1 cellular context compared by ENCODE assay signal in the genomic region with DNA sequence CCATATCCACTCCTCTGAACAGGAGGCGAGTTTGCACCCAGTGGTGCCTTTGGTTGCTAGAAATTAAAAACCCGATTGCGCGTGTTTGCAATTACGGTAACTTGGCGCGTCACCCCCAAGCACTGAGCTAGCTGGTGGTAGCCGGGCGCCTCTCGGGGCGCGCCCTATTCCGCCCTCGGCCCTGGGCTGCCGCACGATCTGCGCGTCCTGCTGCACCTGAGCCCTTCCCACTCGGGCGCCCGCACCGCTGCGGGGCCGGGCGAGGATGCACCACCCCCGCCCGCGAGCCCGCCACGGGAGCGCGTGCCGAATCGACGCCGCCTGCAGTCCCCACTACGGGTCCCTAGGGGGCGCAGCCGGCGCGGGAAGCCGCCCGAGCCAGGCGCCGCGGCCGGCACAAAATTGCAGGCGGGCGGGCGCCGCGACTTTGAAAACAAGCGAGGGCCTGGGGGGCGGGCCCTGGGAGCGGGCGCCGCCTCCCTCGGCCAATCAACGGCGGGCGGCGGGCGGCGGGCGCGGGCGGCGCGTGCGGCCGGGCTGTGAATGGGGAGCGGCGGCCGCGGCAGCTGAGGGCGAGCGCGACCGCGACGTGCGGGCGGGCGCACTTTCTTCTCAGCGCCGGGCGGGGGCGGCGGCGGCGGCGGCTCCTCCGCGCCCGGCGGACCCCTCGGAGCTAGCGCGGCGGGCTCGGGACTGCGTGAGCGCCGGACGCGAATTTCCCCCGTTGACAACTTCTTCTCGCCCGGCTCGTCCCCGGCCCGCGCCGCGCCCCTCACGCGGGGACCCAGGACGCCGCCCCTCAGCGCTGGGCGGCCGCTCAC.
TF ChIP-seq lines count a peak whose summit lies in the region.

A gene with protein sequence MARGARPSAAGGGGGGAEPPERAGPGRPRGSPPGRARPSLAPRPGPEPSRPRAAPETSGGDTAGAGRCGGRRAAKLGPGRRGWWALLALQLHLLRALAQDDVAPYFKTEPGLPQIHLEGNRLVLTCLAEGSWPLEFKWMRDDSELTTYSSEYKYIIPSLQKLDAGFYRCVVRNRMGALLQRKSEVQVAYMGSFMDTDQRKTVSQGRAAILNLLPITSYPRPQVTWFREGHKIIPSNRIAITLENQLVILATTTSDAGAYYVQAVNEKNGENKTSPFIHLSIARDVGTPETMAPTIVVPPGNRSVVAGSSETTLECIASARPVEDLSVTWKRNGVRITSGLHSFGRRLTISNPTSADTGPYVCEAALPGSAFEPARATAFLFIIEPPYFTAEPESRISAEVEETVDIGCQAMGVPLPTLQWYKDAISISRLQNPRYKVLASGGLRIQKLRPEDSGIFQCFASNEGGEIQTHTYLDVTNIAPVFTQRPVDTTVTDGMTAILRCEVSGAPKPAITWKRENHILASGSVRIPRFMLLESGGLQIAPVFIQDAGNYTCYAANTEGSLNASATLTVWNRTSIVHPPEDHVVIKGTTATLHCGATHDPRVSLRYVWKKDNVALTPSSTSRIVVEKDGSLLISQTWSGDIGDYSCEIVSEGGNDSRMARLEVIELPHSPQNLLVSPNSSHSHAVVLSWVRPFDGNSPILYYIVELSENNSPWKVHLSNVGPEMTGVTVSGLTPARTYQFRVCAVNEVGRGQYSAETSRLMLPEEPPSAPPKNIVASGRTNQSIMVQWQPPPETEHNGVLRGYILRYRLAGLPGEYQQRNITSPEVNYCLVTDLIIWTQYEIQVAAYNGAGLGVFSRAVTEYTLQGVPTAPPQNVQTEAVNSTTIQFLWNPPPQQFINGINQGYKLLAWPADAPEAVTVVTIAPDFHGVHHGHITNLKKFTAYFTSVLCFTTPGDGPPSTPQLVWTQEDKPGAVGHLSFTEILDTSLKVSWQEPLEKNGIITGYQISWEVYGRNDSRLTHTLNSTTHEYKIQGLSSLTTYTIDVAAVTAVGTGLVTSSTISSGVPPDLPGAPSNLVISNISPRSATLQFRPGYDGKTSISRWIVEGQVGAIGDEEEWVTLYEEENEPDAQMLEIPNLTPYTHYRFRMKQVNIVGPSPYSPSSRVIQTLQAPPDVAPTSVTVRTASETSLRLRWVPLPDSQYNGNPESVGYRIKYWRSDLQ (N-terminal part only) (plus strand): TSS at position 602 of the 821 bp plus-strand sequence. CDS start 335 bp downstream, outside the sequence.

TF ChIP-seq in HepG2, 621 proteins besides CTCF, POLR2A, EP300 and RAD21 (continued from another document and continues in another):
- TF ChIP-seq ZNF329 (CRISPR knock-in tag; IDR thresholded peaks at IDR 0.05; ENCODE audit: low read depth), result no peak
- peak; percentile 66; the same call in 1 of the 2 replicates for TF ChIP-seq CBFB (CRISPR knock-in tag; IDR thresholded peaks at IDR 0.05)
- TF ChIP-seq GATAD1 (CRISPR knock-in tag; IDR thresholded peaks at IDR 0.05), result no peak
- TF ChIP-seq, protein P1, sequence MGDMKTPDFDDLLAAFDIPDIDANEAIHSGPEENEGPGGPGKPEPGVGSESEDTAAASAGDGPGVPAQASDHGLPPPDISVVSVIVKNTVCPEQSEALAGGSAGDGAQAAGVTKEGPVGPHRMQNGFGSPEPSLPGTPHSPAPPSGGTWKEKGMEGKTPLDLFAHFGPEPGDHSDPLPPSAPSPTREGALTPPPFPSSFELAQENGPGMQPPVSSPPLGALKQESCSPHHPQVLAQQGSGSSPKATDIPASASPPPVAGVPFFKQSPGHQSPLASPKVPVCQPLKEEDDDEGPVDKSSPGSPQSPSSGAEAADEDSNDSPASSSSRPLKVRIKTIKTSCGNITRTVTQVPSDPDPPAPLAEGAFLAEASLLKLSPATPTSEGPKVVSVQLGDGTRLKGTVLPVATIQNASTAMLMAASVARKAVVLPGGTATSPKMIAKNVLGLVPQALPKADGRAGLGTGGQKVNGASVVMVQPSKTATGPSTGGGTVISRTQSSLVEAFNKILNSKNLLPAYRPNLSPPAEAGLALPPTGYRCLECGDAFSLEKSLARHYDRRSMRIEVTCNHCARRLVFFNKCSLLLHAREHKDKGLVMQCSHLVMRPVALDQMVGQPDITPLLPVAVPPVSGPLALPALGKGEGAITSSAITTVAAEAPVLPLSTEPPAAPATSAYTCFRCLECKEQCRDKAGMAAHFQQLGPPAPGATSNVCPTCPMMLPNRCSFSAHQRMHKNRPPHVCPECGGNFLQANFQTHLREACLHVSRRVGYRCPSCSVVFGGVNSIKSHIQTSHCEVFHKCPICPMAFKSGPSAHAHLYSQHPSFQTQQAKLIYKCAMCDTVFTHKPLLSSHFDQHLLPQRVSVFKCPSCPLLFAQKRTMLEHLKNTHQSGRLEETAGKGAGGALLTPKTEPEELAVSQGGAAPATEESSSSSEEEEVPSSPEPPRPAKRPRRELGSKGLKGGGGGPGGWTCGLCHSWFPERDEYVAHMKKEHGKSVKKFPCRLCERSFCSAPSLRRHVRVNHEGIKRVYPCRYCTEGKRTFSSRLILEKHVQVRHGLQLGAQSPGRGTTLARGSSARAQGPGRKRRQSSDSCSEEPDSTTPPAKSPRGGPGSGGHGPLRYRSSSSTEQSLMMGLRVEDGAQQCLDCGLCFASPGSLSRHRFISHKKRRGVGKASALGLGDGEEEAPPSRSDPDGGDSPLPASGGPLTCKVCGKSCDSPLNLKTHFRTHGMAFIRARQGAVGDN (CRISPR knock-in tag; IDR thresholded peaks at IDR 0.05), result peak; percentile 76
- TF ChIP-seq, protein P2, sequence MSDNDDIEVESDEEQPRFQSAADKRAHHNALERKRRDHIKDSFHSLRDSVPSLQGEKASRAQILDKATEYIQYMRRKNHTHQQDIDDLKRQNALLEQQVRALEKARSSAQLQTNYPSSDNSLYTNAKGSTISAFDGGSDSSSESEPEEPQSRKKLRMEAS (IDR thresholded peaks at IDR 0.05), result peak; percentile 83
- TF ChIP-seq SPEN (CRISPR knock-in tag; IDR thresholded peaks at IDR 0.05; ENCODE audit: low read depth), result 0 out of 2 replicates have a peak, but pooled peaks have one; percentile 39
- TF ChIP-seq NFATC3 (CRISPR knock-in tag; IDR thresholded peaks at IDR 0.05), result no peak
- TF ChIP-seq SP2 (CRISPR knock-in tag; IDR thresholded peaks at IDR 0.05), result 0 out of 2 replicates have a peak, but pooled peaks have one; percentile 38
- TF ChIP-seq ZNF230 (CRISPR knock-in tag; IDR thresholded peaks at IDR 0.05), result peak; percentile 52; the same call in 1 of the 2 replicates
- TF ChIP-seq ZFY (CRISPR knock-in tag; IDR thresholded peaks at IDR 0.05), result peak; percentile 22; the same call in 1 of the 2 replicates
- TF ChIP-seq ZNF564 (CRISPR knock-in tag; IDR thresholded peaks at IDR 0.05), result 0 out of 2 replicates have a peak, but pooled peaks have one; percentile 42
- peak; percentile 27; the same call in 1 of the 2 replicates for TF ChIP-seq SAP130 (CRISPR knock-in tag; IDR thresholded peaks at IDR 0.05; ENCODE audit: low read depth)
- TF ChIP-seq, protein P3, sequence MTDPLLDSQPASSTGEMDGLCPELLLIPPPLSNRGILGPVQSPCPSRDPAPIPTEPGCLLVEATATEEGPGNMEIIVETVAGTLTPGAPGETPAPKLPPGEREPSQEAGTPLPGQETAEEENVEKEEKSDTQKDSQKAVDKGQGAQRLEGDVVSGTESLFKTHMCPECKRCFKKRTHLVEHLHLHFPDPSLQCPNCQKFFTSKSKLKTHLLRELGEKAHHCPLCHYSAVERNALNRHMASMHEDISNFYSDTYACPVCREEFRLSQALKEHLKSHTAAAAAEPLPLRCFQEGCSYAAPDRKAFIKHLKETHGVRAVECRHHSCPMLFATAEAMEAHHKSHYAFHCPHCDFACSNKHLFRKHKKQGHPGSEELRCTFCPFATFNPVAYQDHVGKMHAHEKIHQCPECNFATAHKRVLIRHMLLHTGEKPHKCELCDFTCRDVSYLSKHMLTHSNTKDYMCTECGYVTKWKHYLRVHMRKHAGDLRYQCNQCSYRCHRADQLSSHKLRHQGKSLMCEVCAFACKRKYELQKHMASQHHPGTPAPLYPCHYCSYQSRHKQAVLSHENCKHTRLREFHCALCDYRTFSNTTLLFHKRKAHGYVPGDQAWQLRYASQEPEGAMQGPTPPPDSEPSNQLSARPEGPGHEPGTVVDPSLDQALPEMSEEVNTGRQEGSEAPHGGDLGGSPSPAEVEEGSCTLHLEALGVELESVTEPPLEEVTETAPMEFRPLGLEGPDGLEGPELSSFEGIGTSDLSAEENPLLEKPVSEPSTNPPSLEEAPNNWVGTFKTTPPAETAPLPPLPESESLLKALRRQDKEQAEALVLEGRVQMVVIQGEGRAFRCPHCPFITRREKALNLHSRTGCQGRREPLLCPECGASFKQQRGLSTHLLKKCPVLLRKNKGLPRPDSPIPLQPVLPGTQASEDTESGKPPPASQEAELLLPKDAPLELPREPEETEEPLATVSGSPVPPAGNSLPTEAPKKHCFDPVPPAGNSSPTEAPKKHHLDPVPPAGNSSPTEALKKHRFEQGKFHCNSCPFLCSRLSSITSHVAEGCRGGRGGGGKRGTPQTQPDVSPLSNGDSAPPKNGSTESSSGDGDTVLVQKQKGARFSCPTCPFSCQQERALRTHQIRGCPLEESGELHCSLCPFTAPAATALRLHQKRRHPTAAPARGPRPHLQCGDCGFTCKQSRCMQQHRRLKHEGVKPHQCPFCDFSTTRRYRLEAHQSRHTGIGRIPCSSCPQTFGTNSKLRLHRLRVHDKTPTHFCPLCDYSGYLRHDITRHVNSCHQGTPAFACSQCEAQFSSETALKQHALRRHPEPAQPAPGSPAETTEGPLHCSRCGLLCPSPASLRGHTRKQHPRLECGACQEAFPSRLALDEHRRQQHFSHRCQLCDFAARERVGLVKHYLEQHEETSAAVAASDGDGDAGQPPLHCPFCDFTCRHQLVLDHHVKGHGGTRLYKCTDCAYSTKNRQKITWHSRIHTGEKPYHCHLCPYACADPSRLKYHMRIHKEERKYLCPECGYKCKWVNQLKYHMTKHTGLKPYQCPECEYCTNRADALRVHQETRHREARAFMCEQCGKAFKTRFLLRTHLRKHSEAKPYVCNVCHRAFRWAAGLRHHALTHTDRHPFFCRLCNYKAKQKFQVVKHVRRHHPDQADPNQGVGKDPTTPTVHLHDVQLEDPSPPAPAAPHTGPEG (CRISPR knock-in tag; IDR thresholded peaks at IDR 0.05), result peak; percentile 100
- 0 out of 2 replicates have a peak, but pooled peaks have one; percentile 66 for TF ChIP-seq CCDC6 (CRISPR knock-in tag; IDR thresholded peaks at IDR 0.05)
- TF ChIP-seq, protein P4, sequence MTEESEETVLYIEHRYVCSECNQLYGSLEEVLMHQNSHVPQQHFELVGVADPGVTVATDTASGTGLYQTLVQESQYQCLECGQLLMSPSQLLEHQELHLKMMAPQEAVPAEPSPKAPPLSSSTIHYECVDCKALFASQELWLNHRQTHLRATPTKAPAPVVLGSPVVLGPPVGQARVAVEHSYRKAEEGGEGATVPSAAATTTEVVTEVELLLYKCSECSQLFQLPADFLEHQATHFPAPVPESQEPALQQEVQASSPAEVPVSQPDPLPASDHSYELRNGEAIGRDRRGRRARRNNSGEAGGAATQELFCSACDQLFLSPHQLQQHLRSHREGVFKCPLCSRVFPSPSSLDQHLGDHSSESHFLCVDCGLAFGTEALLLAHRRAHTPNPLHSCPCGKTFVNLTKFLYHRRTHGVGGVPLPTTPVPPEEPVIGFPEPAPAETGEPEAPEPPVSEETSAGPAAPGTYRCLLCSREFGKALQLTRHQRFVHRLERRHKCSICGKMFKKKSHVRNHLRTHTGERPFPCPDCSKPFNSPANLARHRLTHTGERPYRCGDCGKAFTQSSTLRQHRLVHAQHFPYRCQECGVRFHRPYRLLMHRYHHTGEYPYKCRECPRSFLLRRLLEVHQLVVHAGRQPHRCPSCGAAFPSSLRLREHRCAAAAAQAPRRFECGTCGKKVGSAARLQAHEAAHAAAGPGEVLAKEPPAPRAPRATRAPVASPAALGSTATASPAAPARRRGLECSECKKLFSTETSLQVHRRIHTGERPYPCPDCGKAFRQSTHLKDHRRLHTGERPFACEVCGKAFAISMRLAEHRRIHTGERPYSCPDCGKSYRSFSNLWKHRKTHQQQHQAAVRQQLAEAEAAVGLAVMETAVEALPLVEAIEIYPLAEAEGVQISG (CRISPR knock-in tag; IDR thresholded peaks at IDR 0.05), result peak; percentile 70
- TF ChIP-seq, protein P5, sequence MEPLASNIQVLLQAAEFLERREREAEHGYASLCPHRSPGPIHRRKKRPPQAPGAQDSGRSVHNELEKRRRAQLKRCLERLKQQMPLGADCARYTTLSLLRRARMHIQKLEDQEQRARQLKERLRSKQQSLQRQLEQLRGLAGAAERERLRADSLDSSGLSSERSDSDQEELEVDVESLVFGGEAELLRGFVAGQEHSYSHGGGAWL (CRISPR knock-in tag; IDR thresholded peaks at IDR 0.05), result peak; percentile 47; the same call in 1 of the 2 replicates
- no peak for TF ChIP-seq NPAS2 (CRISPR knock-in tag; IDR thresholded peaks at IDR 0.05; ENCODE audit: borderline replicate concordance)
- peak; percentile 99 for TF ChIP-seq GZF1 (CRISPR knock-in tag; IDR thresholded peaks at IDR 0.05)
- TF ChIP-seq ZNF547 (CRISPR knock-in tag; IDR thresholded peaks at IDR 0.05), result 0 out of 2 replicates have a peak, but pooled peaks have one; percentile 41
- TF ChIP-seq, protein P6, sequence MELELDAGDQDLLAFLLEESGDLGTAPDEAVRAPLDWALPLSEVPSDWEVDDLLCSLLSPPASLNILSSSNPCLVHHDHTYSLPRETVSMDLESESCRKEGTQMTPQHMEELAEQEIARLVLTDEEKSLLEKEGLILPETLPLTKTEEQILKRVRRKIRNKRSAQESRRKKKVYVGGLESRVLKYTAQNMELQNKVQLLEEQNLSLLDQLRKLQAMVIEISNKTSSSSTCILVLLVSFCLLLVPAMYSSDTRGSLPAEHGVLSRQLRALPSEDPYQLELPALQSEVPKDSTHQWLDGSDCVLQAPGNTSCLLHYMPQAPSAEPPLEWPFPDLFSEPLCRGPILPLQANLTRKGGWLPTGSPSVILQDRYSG (CRISPR knock-in tag; IDR thresholded peaks at IDR 0.05), result 0 out of 2 replicates have a peak, but pooled peaks have one; percentile 62
- TF ChIP-seq, protein P7, sequence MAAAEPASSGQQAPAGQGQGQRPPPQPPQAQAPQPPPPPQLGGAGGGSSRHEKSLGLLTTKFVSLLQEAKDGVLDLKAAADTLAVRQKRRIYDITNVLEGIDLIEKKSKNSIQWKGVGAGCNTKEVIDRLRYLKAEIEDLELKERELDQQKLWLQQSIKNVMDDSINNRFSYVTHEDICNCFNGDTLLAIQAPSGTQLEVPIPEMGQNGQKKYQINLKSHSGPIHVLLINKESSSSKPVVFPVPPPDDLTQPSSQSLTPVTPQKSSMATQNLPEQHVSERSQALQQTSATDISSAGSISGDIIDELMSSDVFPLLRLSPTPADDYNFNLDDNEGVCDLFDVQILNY (CRISPR knock-in tag; conservative IDR thresholded peaks at IDR 0.05), result 0 out of 2 replicates have a peak, but pooled peaks have one; percentile 49
- TF ChIP-seq TSC22D2 (CRISPR knock-in tag; IDR thresholded peaks at IDR 0.05; ENCODE audit: borderline replicate concordance), result peak; percentile 63; the same call in 1 of the 2 replicates
- TF ChIP-seq ZFP90 (CRISPR knock-in tag; IDR thresholded peaks at IDR 0.05; ENCODE audit: borderline replicate concordance), result peak; percentile 30; the same call in 1 of the 2 replicates
- peak; percentile 84 for TF ChIP-seq SP4 (CRISPR knock-in tag; IDR thresholded peaks at IDR 0.05)
- TF ChIP-seq MYC (CRISPR knock-in tag; IDR thresholded peaks at IDR 0.05; ENCODE audit: borderline replicate concordance), result peak; percentile 31; the same call in 1 of the 2 replicates
- no peak for TF ChIP-seq JUN (CRISPR knock-in tag; IDR thresholded peaks at IDR 0.05)
- peak; percentile 74 for TF ChIP-seq YY1 (IDR thresholded peaks at IDR 0.05; ENCODE audit: insufficient read depth, insufficient replicate concordance, low read depth, low read length)
- TF ChIP-seq KLF16 (CRISPR knock-in tag; IDR thresholded peaks at IDR 0.05), result peak in 1 of 2 experiments; percentile 54; a peak in 1 of 4 replicates
- peak; percentile 66; the same call in 1 of the 2 replicates for TF ChIP-seq GABPB1 (CRISPR knock-in tag; IDR thresholded peaks at IDR 0.05)
- peak; percentile 78; the same call in 1 of the 2 replicates for TF ChIP-seq KDM5B (CRISPR knock-in tag; IDR thresholded peaks at IDR 0.05; ENCODE audit: borderline replicate concordance)
- 0 out of 2 replicates have a peak, but pooled peaks have one; percentile 29 for TF ChIP-seq ZNF451 (CRISPR knock-in tag; IDR thresholded peaks at IDR 0.05)
- peak; percentile 72; the same call in 1 of the 2 replicates for TF ChIP-seq ZSCAN20 (CRISPR knock-in tag; IDR thresholded peaks at IDR 0.05; ENCODE audit: borderline replicate concordance)
- no peak for TF ChIP-seq FOXK2 (IDR thresholded peaks at IDR 0.05)
- TF ChIP-seq SATB2 (CRISPR knock-in tag; IDR thresholded peaks at IDR 0.05), result no peak
